Comparison of ENCODE assay signal across 12 cellular contexts in genomic region chr19:19477705-19478383, GRCh38. TPM values are rescaled to one million over a fixed set of nuclear protein-coding genes. Genes with fewer than 3 reads are reported as not detected.
DNase-seq lines count a peak whose midpoint lies in the region; ATAC-seq and TF ChIP-seq lines count a peak whose summit lies in the region.
"Had no signal": no experiment of that assay in that cellular context is flagged by ENCODE, and none has a peak within 500 bp of the region (broad histone marks: within the 10 kb centered on the region; RNA-seq: fewer than 3 reads in every experiment).

No MANE protein-coding gene starts in this region.

- H2BK5ac ChIP-seq in trophoblast cell (ENCODE audit: low read depth, low read length, poor library complexity) = no peak overlapping the region

- no peak for DNase-seq in T-helper 2 cell treated with Interferon-gamma antibody and Interleukin-4, amounts not matched to agents 5 μg/mL and 100 μg/mL, for 36 hours (ENCODE audit: low spot score)
- DNase-seq in T-helper 2 cell (no peak), NCI-H69 (lab: John Stamatoyannopoulos, UW) (peak; percentile 39), left colon (peak; percentile 64 to 77), trophoblast cell (no peak), breast epithelium (ENCODE audit: low spot score in 2 of 2) (no peak), NCI-H1092 treated with DMSO at 0.1 percent for 48 hours (lab: John Stamatoyannopoulos, UW) (no peak)
- DNase-seq: activated naive CD4-positive, alpha-beta T cell treated with Interleukin-2 at 50 U/mL for 16 hours; NCI-H187; NCI-H774 had no signal

- no peak for TF ChIP-seq CTCF in breast epithelium (IDR thresholded peaks at IDR 0.05)

- no peak overlapping the region for H3K4me3 Mint-ChIP-seq in T-helper 2 cell treated with Interferon-gamma antibody and Interleukin-4, amounts not matched to agents 5 μg/mL and 100 μg/mL, for 36 hours
- H3K4me3 Mint-ChIP-seq: stimulated activated naive CD8-positive, alpha-beta T cell treated with anti-CD3 and anti-CD28 coated beads, Interleukin-15, Interleukin-2, amounts not matched to agents 100 ng/mL and 50 ng/mL, for 24 hours had no signal

- H3K27me3 ChIP-seq in trophoblast cell (ENCODE audit: insufficient read depth, low read length) (no peaks in the 10 kb centered on the region), breast epithelium (no peaks in the 10 kb centered on the region)

- H3K27ac Mint-ChIP-seq in T-helper 2 cell treated with Interferon-gamma antibody and Interleukin-4, amounts not matched to agents 5 μg/mL and 100 μg/mL, for 36 hours = peak overlapping the region; percentile 33

- peaks cover 7% of the 10 kb centered on the region for H3K79me2 ChIP-seq in trophoblast cell (ENCODE audit: control insufficient read depth, insufficient read depth, low read length, poor library complexity)

- H3K36me3 ChIP-seq in trophoblast cell (ENCODE audit: control insufficient read depth in 1 of 2, insufficient read depth in 2 of 2, low read length in 2 of 2) = peaks cover 37 to 50% of the 10 kb centered on the region in 2 experiments
- H3K36me3 ChIP-seq in breast epithelium = no peaks in the 10 kb centered on the region

- ATAC-seq in left colon (peak; percentile 93), HG03342 (IDR thresholded peaks at IDR 0.05; ENCODE audit: unreplicated experiment) (no peak)

- no peak overlapping the region for H3K18ac ChIP-seq in trophoblast cell (ENCODE audit: low read length)

- no peak overlapping the region for H4K91ac ChIP-seq in trophoblast cell (ENCODE audit: low read depth, low read length)

- no peaks in the 10 kb centered on the region for H3K9me3 Mint-ChIP-seq in T-helper 2 cell treated with Interferon-gamma antibody and Interleukin-4, amounts not matched to agents 5 μg/mL and 100 μg/mL, for 36 hours
- H3K9me3 Mint-ChIP-seq: stimulated activated naive CD8-positive, alpha-beta T cell treated with anti-CD3 and anti-CD28 coated beads, Interleukin-15, Interleukin-2, amounts not matched to agents 100 ng/mL and 50 ng/mL, for 24 hours had no signal

- no peak overlapping the region for H3K4me3 ChIP-seq in trophoblast cell (ENCODE audit: low read depth, low read length)
- no peak overlapping the region for H3K4me3 ChIP-seq in breast epithelium

- no peak for TF ChIP-seq POLR2A in breast epithelium (IDR thresholded peaks at IDR 0.05)

- H3K14ac ChIP-seq in trophoblast cell (ENCODE audit: low read length) = no peak overlapping the region

- no peak overlapping the region for H2BK120ac ChIP-seq in trophoblast cell (ENCODE audit: insufficient read depth, low read length, poor library complexity)

- H3K4me1 Mint-ChIP-seq in T-helper 2 cell treated with Interferon-gamma antibody and Interleukin-4, amounts not matched to agents 5 μg/mL and 100 μg/mL, for 36 hours (ENCODE audit: low read depth) = peaks cover 54% of the 10 kb centered on the region

- H3K9me3 ChIP-seq in trophoblast cell (ENCODE audit: insufficient read depth, low read depth, low read length) (no peaks in the 10 kb centered on the region), breast epithelium (no peaks in the 10 kb centered on the region)

- no peak overlapping the region for H3K27ac ChIP-seq in trophoblast cell (ENCODE audit: low read depth, low read length)
- H3K27ac ChIP-seq in breast epithelium = no peak overlapping the region

- intact Hi-C loops in left colon (cut with DNase I, micrococcal nuclease) (no loop called here), breast epithelium (cut with DNase I; ENCODE audit: low total_unique reads) (no loop called here)

- H3K4me1 ChIP-seq in trophoblast cell (ENCODE audit: control insufficient read depth in 1 of 2, insufficient read depth in 2 of 2, low read length in 2 of 2) (peaks cover 0 to 5% of the 10 kb centered on the region in 2 experiments), breast epithelium (no peaks in the 10 kb centered on the region)

- peaks cover 25% of the 10 kb centered on the region for H3K36me3 Mint-ChIP-seq in T-helper 2 cell treated with Interferon-gamma antibody and Interleukin-4, amounts not matched to agents 5 μg/mL and 100 μg/mL, for 36 hours (ENCODE audit: low read depth)

- H2AFZ ChIP-seq in trophoblast cell (ENCODE audit: insufficient read depth, low read length, poor library complexity) = no peak overlapping the region

- H2BK12ac ChIP-seq in trophoblast cell (ENCODE audit: low read length) = no peak overlapping the region

- no peaks in the 10 kb centered on the region for H3K27me3 Mint-ChIP-seq in T-helper 2 cell treated with Interferon-gamma antibody and Interleukin-4, amounts not matched to agents 5 μg/mL and 100 μg/mL, for 36 hours (ENCODE audit: low read depth)
- H3K27me3 Mint-ChIP-seq: stimulated activated naive CD8-positive, alpha-beta T cell treated with anti-CD3 and anti-CD28 coated beads, Interleukin-15, Interleukin-2, amounts not matched to agents 100 ng/mL and 50 ng/mL, for 24 hours had no signal

- peak overlapping the region; percentile 30 for H3K4ac ChIP-seq in trophoblast cell (ENCODE audit: low read depth, low read length)

- H3K4me2 ChIP-seq in trophoblast cell (ENCODE audit: low read length) = no peak overlapping the region

- no peak overlapping the region for H3K9ac ChIP-seq in trophoblast cell (ENCODE audit: low read length)

- H3K23ac ChIP-seq in trophoblast cell (ENCODE audit: low read length) = no peak overlapping the region

- no peak overlapping the region for H4K12ac ChIP-seq in trophoblast cell (ENCODE audit: low read depth, low read length)

- WGBS in trophoblast cell (ENCODE audit: extremely low coverage, insufficient coverage, insufficient read length) = no CpG with 5 or more reads among the region's 10 CpGs

- H3K79me1 ChIP-seq in trophoblast cell (ENCODE audit: low read length) = no peaks in the 10 kb centered on the region

- H4K8ac ChIP-seq in trophoblast cell (ENCODE audit: low read depth, low read length) = no peak overlapping the region

- H2AK5ac ChIP-seq in trophoblast cell (ENCODE audit: low read length) = no peak overlapping the region

RNA-seq across cellular contexts. Expression of gene TSSK6, which starts 37.5 kb away (rescaled TPM):
- total RNA-seq in left colon = 1 to 10 TPM; 1.6 to 2.8 TPM
- polyA plus RNA-seq in trophoblast cell (2013) = 1.1 and 1.4 TPM in 2 replicates
- total RNA-seq in breast epithelium = 1 to 10 TPM in 2 of 3 donors, under 1 TPM in 1; 0.96 to 2.9 (median 2.3) TPM

RNA-seq across cellular contexts. Expression of gene NDUFA13, which starts 38.2 kb away (rescaled TPM):
- total RNA-seq in left colon (100 to 1,000 TPM; 430 to 489 TPM), breast epithelium (100 to 1,000 TPM in 1 of 3 donors, 10 to 100 TPM in 2; 97.3 to 134 (median 99.2) TPM)
- polyA plus RNA-seq in trophoblast cell (2013) = 160 and 164 TPM in 2 replicates

RNA-seq across cellular contexts. Expression of gene YJEFN3, which starts 50.9 kb away (rescaled TPM):
- total RNA-seq in left colon (1 to 10 TPM; 4.6 to 4.9 TPM), breast epithelium (1 to 10 TPM in 2 of 3 donors, under 1 TPM in 1; 0.88 to 2.0 (median 1.3) TPM)
- polyA plus RNA-seq in trophoblast cell (2013) = 4.5 and 4.6 TPM in 2 replicates

Comparison
In these comparisons a context has a peak if more than half of its experiments do, and no peak if none do; other contexts are left out.
1. DNase-seq: peak in NCI-H69 (single experiment) and left colon (2 of 2); none in T-helper 2 cell treated with Interferon-gamma antibody and Interleukin-4, amounts not matched to agents 5 μg/mL and 100 μg/mL, for 36 hours (single experiment), T-helper 2 cell (0 of 5), trophoblast cell (0 of 2), breast epithelium (0 of 2) and NCI-H1092 treated with DMSO at 0.1 percent for 48 hours (single experiment).